Comparison of ENCODE assay signal across 8 cellular contexts in the genomic region with DNA sequence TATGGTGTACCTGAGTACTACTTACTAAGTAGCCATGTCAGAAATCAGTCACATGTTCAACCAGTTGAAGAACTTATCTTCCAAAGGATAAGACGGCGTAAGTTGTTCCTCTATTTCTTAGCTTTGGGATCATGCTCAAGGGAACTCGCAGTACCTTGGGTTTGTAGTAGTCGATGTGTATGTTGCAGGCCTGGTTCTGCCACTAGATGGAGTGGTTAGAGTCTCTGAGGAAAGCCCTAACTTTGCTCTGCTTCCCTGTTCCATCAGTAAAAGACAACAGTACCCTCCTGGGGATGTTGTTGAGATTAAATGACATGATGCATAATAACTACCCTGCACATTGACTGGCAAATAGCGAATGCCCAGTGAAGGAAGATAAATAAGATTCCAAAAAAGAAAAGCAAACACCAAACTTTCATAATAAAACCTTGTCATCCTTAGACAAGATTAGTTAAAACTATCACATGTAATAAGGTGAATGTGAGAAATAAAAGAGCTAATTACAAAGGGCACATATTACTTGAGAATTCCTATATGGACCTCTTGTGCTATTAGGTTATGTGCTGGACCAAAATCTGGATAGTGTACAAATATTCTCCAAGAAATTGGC.
DNase-seq lines count a peak whose midpoint lies in the region; ATAC-seq lines count a peak whose summit lies in the region.

No MANE protein-coding gene starts in this region.

- no peak overlapping the region for H3K4me3 ChIP-seq in iPS DF 6.9 (ENCODE audit: low read length)

- H3K9me3 ChIP-seq in iPS DF 6.9 (ENCODE audit: control insufficient read depth, insufficient read depth, low read length): no peaks in the 10 kb centered on the region

- H3K4me1 ChIP-seq in iPS DF 6.9 (ENCODE audit: control insufficient read depth, insufficient read depth, low read length): no peaks in the 10 kb centered on the region

- H3K36me3 ChIP-seq in iPS DF 6.9 (ENCODE audit: control insufficient read depth, insufficient read depth, low read length): no peaks in the 10 kb centered on the region

- no peak for ATAC-seq in HG03175 (IDR thresholded peaks at IDR 0.05; ENCODE audit: unreplicated experiment)

- peak; percentile 40 to 65 for DNase-seq in AML-193 (lab: John Stamatoyannopoulos, UW)
- DNase-seq in H4 (ENCODE audit: low spot score): peak; percentile 56
- DNase-seq in SHP77 treated with DMSO at 0.1 percent for 48 hours (lab: John Stamatoyannopoulos, UW): peak; percentile 26
- DNase-seq in iPS DF 6.9 (ENCODE audit: low read depth, low spot score): peak; percentile 43
- DNase-seq in NCI-H187 (lab: John Stamatoyannopoulos, UW): no peak
- DNase-seq in central memory CD4-positive, alpha-beta T cell: no peak
- no peak for DNase-seq in activated effector memory CD4-positive, alpha-beta T cell treated with anti-CD3 and anti-CD28 coated beads, Interleukin-2, amount 50 U/mL, for 16 hours

- no peak overlapping the region for H3K27ac ChIP-seq in iPS DF 6.9 (ENCODE audit: low read length)

- no CpG with 5 or more reads among the region's 5 CpGs for WGBS in iPS DF 6.9 (ENCODE audit: insufficient coverage, insufficient read length)

- no peaks in the 10 kb centered on the region for H3K27me3 ChIP-seq in iPS DF 6.9 (ENCODE audit: control insufficient read depth, insufficient read depth, low read length)

Comparison
In these comparisons a context has a peak if more than half of its experiments do, and no peak if none do; other contexts are left out.
1. DNase-seq: peak in AML-193 (2 of 2), H4 (single experiment), SHP77 treated with DMSO at 0.1 percent for 48 hours (single experiment) and iPS DF 6.9 (single experiment); none in NCI-H187 (0 of 2), central memory CD4-positive, alpha-beta T cell (single experiment) and activated effector memory CD4-positive, alpha-beta T cell treated with anti-CD3 and anti-CD28 coated beads, Interleukin-2, amount 50 U/mL, for 16 hours (single experiment).